1 cellular context compared by ENCODE assay signal in genomic region chr2:42106257-42106816, GRCh38.
TF ChIP-seq lines count a peak whose summit lies in the region.

No MANE protein-coding gene starts in this region.

TF ChIP-seq in IMR-90, 13 proteins besides CTCF, POLR2A, EP300 and RAD21:
- no peak for TF ChIP-seq BHLHE40 (IDR thresholded peaks at IDR 0.05; ENCODE audit: low read depth, low read length)
- TF ChIP-seq ELK1 (IDR thresholded peaks at IDR 0.05; ENCODE audit: borderline replicate concordance, low read depth, low read length) = no peak
- TF ChIP-seq MXI1 (IDR thresholded peaks at IDR 0.05; ENCODE audit: borderline replicate concordance, low read depth, low read length) = no peak
- no peak for TF ChIP-seq CEBPB (IDR thresholded peaks at IDR 0.05; ENCODE audit: low read depth, low read length)
- no peak for TF ChIP-seq MAFK (IDR thresholded peaks at IDR 0.05; ENCODE audit: low read depth, low read length)
- no peak for TF ChIP-seq MAZ (IDR thresholded peaks at IDR 0.05; ENCODE audit: borderline replicate concordance, low read depth, low read length)
- TF ChIP-seq SMC3 (IDR thresholded peaks at IDR 0.05; ENCODE audit: low read depth, low read length) = no peak
- TF ChIP-seq RFX5 (IDR thresholded peaks at IDR 0.05; ENCODE audit: low read depth, low read length) = no peak
- no peak for TF ChIP-seq NFE2L2 (IDR thresholded peaks at IDR 0.05; ENCODE audit: low read depth, low read length)
- TF ChIP-seq, protein P1, sequence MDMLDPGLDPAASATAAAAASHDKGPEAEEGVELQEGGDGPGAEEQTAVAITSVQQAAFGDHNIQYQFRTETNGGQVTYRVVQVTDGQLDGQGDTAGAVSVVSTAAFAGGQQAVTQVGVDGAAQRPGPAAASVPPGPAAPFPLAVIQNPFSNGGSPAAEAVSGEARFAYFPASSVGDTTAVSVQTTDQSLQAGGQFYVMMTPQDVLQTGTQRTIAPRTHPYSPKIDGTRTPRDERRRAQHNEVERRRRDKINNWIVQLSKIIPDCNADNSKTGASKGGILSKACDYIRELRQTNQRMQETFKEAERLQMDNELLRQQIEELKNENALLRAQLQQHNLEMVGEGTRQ (IDR thresholded peaks at IDR 0.05; ENCODE audit: low read depth, low read length) = no peak
- TF ChIP-seq CHD1 (IDR thresholded peaks at IDR 0.05; ENCODE audit: low read depth, low read length) = no peak
- TF ChIP-seq FOS (IDR thresholded peaks at IDR 0.05; ENCODE audit: low read depth, low read length) = no peak
- no peak for TF ChIP-seq RCOR1 (IDR thresholded peaks at IDR 0.05; ENCODE audit: insufficient replicate concordance, low read length)
TF ChIP-seq in IMR-90: peak in this region for 0.
